Comparison of ENCODE assay signal across 8 cellular contexts in genomic region chr12:67415473-67415872, GRCh38.
DNase-seq lines count a peak whose midpoint lies in the region; ATAC-seq, FAIRE-seq and TF ChIP-seq lines count a peak whose summit lies in the region.

No MANE protein-coding gene starts in this region.

- peak; percentile 15 for DNase-seq in Calu3
- DNase-seq in Karpas-422 = peak; percentile 79
- DNase-seq in keratinocyte (ENCODE audit: low read depth, low spot score) = no peak
- no peak for DNase-seq in stimulated activated naive CD8-positive, alpha-beta T cell treated with anti-CD3 and anti-CD28 coated beads, Interleukin-15, amount 100 ng/mL, for 72 hours

- no peak overlapping the region for H3K9ac ChIP-seq in Karpas-422 (ENCODE audit: low read length)
- no peak overlapping the region for H3K9ac ChIP-seq in keratinocyte (ENCODE audit: control insufficient read depth, extremely low read depth, insufficient read depth, low read length)

- H3K27ac Mint-ChIP-seq in Calu3 (ENCODE audit: unreplicated experiment) = no peak overlapping the region
- H3K27ac Mint-ChIP-seq in stimulated activated naive CD8-positive, alpha-beta T cell treated with anti-CD3 and anti-CD28 coated beads, Interleukin-15, amount 100 ng/mL, for 72 hours = no peak overlapping the region

- no peaks in the 10 kb centered on the region for H4K20me1 ChIP-seq in Karpas-422 (ENCODE audit: insufficient read depth, low read depth, low read length)
- H4K20me1 ChIP-seq in keratinocyte (ENCODE audit: control insufficient read depth, extremely low read depth, insufficient read depth, low read length) = no peaks in the 10 kb centered on the region

- intact Hi-C loops in Calu3 (cut with micrococcal nuclease; ENCODE audit: unreplicated experiment) = loop anchor here (1.0 kb wide), 1 partner anchor 59 kb away; no protein-coding TSS in a partner anchor

- H3K9me3 ChIP-seq in Karpas-422 (ENCODE audit: low read length) (no peaks in the 10 kb centered on the region), keratinocyte (ENCODE audit: control insufficient read depth, low read depth, low read length) (no peaks in the 10 kb centered on the region)

- H3K4me1 Mint-ChIP-seq in Calu3 (ENCODE audit: low read depth, unreplicated experiment) = no peaks in the 10 kb centered on the region
- H3K4me1 Mint-ChIP-seq in stimulated activated naive CD8-positive, alpha-beta T cell treated with anti-CD3 and anti-CD28 coated beads, Interleukin-15, amount 100 ng/mL, for 72 hours = no peaks in the 10 kb centered on the region

- H3K4me1 ChIP-seq in Karpas-422 (ENCODE audit: low read length) = no peaks in the 10 kb centered on the region
- H3K4me1 ChIP-seq in keratinocyte (ENCODE audit: control insufficient read depth, extremely low read depth, insufficient read depth, low read length) = peaks cover 13% of the 10 kb centered on the region

- no peaks in the 10 kb centered on the region for H3K9me1 ChIP-seq in keratinocyte (ENCODE audit: control insufficient read depth, extremely low read depth, insufficient read depth, low read length)

- no peaks in the 10 kb centered on the region for H3K27me3 Mint-ChIP-seq in Calu3 (ENCODE audit: unreplicated experiment)
- H3K27me3 Mint-ChIP-seq in stimulated activated naive CD8-positive, alpha-beta T cell treated with anti-CD3 and anti-CD28 coated beads, Interleukin-15, amount 100 ng/mL, for 72 hours = no peaks in the 10 kb centered on the region

- H3K79me2 ChIP-seq in Karpas-422 (ENCODE audit: low read length) = no peaks in the 10 kb centered on the region
- no peaks in the 10 kb centered on the region for H3K79me2 ChIP-seq in keratinocyte (ENCODE audit: control insufficient read depth, insufficient read depth, low read length)

- CTCF ChIA-PET in Calu3 (lab: Charles Lee) = no interaction called here

- ATAC-seq in HG03280 (IDR thresholded peaks at IDR 0.05; ENCODE audit: unreplicated experiment) = no peak
- no peak for ATAC-seq in HG02885 (IDR thresholded peaks at IDR 0.05; ENCODE audit: poor library complexity, unreplicated experiment)
- ATAC-seq in HG02884 (IDR thresholded peaks at IDR 0.05; ENCODE audit: unreplicated experiment) = no peak
- ATAC-seq in stimulated activated naive CD8-positive, alpha-beta T cell treated with anti-CD3 and anti-CD28 coated beads, Interleukin-15, amount 100 ng/mL, for 72 hours = no peak

- no peaks in the 10 kb centered on the region for H3K36me3 Mint-ChIP-seq in Calu3 (ENCODE audit: insufficient read depth, unreplicated experiment)

- TF ChIP-seq CTCF in Calu3 (IDR thresholded peaks at IDR 0.05; ENCODE audit: unreplicated experiment) = no peak
- peak; percentile 30 to 75 (median 47) for TF ChIP-seq CTCF in keratinocyte (optimal IDR thresholded peaks at IDR 0.05 in 1 of 3, IDR thresholded peaks at IDR 0.05 in 1 of 3, conservative IDR thresholded peaks at IDR 0.05 in 1 of 3; ENCODE audit: extremely low read depth in 1 of 3, insufficient read depth in 2 of 3, low read length in 3 of 3)

- H3K27me3 ChIP-seq in Karpas-422 (ENCODE audit: low read length) (no peaks in the 10 kb centered on the region), keratinocyte (ENCODE audit: control insufficient read depth, extremely low read depth, insufficient read depth, low read length) (no peaks in the 10 kb centered on the region)

- no peaks in the 10 kb centered on the region for H3K9me2 ChIP-seq in Karpas-422 (replicated peaks; ENCODE audit: insufficient read depth, low read length)

- H3K4me2 ChIP-seq in Karpas-422 (ENCODE audit: low read depth, low read length, poor library complexity, severe bottlenecking) (no peak overlapping the region), keratinocyte (ENCODE audit: control insufficient read depth, extremely low read depth, insufficient read depth, low read depth, low read length) (no peak overlapping the region)

- dilution Hi-C loops in keratinocyte (cut with MboI; ENCODE audit: extremely low pct_ligation_motif_present, low sequenced_read_pairs) = no loop called here

- FAIRE-seq in TTC549 (lab: Jason Lieb, UNC) = peak; percentile 76
- no peak for FAIRE-seq in keratinocyte (lab: Jason Lieb, UNC)

- H3K4me3 ChIP-seq in Karpas-422 (ENCODE audit: low read length) = no peak overlapping the region
- H3K4me3 ChIP-seq in keratinocyte (ENCODE audit: control insufficient read depth in 2 of 3, extremely low read depth in 1 of 3, insufficient read depth in 2 of 3, low read depth in 1 of 3, low read length in 3 of 3) = no peak overlapping the region

- no peaks in the 10 kb centered on the region for H3K9me3 Mint-ChIP-seq in Calu3 (ENCODE audit: low read depth, unreplicated experiment)
- peaks cover 4 to 7% of the 10 kb centered on the region in 2 donors for H3K9me3 Mint-ChIP-seq in stimulated activated naive CD8-positive, alpha-beta T cell treated with anti-CD3 and anti-CD28 coated beads, Interleukin-15, amount 100 ng/mL, for 72 hours

- no peak overlapping the region for H3K27ac ChIP-seq in Karpas-422 (ENCODE audit: low read length)
- no peak overlapping the region for H3K27ac ChIP-seq in keratinocyte (ENCODE audit: control insufficient read depth, insufficient read depth, low read length)

- no peak overlapping the region for H3K4me3 Mint-ChIP-seq in Calu3 (ENCODE audit: low read depth, unreplicated experiment)
- H3K4me3 Mint-ChIP-seq in stimulated activated naive CD8-positive, alpha-beta T cell treated with anti-CD3 and anti-CD28 coated beads, Interleukin-15, amount 100 ng/mL, for 72 hours = no peak overlapping the region

- no peaks in the 10 kb centered on the region for H3K36me3 ChIP-seq in Karpas-422 (ENCODE audit: insufficient read depth, low read length)
- H3K36me3 ChIP-seq in keratinocyte (ENCODE audit: control insufficient read depth in 2 of 2, extremely low read depth in 1 of 2, insufficient read depth in 2 of 2, low read length in 2 of 2) = no peaks in the 10 kb centered on the region

- H2AFZ ChIP-seq in Karpas-422 (ENCODE audit: low read length) (no peak overlapping the region), keratinocyte (ENCODE audit: control insufficient read depth, low read length) (no peak overlapping the region)

- no TSS peak for BruUV-seq in Calu3 (replicated peaks; lab: Mats Ljungman, UMichigan)

Comparison
In these comparisons a context has a peak if more than half of its experiments do, and no peak if none do; other contexts are left out.
1. DNase-seq: peak in Calu3 (single experiment) and Karpas-422 (single experiment); none in keratinocyte (single experiment) and stimulated activated naive CD8-positive, alpha-beta T cell treated with anti-CD3 and anti-CD28 coated beads, Interleukin-15, amount 100 ng/mL, for 72 hours (0 of 2).